ENCODE assay signal across 8 cellular contexts in the genomic region with DNA sequence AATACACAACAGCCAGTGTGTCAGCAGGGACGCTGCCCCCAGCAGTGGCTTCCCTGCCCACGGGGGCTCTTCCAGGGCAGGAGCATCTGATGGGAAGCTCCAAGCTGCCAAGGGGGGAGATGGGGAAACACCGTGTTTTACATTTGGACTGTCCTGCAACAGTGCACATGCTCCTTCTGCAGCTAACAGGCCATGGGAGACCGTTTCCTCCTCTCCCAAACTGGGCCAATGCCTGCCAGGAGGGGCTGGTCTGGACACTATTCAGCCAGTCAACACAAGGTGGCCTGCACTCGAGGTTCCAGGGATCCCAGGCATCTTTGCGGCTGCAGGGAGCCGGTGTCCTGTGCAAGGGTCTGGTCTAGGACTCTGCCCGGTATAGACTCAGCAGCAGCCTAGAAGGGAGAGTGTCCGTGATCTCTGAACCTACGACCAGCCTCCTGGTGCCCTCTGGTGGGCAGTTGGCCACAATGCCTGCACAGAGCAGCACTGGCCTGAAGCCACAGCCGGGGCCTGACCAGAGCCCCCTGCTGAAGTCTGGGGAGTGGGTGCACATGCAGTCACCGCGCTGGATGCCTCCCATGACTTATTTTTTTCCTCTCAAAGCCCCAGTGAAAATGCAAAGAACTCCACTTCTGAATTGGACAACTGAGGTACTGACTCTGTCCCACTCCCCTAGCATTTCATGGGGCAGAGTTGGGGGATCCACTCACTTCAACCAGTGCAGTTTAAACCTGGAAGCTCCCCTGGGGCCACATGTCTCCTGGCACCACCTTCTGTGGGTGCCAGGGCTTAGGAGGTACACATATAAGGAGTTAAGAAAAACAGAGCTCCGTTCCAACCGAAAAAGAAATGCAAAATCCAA. TPM values are rescaled to one million over a fixed set of nuclear protein-coding genes. Genes with fewer than 3 reads are reported as not detected.
DNase-seq lines count a peak whose midpoint lies in the region; ATAC-seq and TF ChIP-seq lines count a peak whose summit lies in the region.

No MANE protein-coding gene starts in this region.

- H3K27me3 Mint-ChIP-seq in activated CD8-positive, alpha-beta T cell treated with anti-CD3 and anti-CD28 coated beads, Interleukin-2, amount 10 ng/mL, durations not matched to agents 7 days and 5 days (ENCODE audit: low read depth): no peaks in the 10 kb centered on the region
- H3K27me3 Mint-ChIP-seq in naive thymus-derived CD4-positive, alpha-beta T cell: no peaks in the 10 kb centered on the region

- H3K4me1 ChIP-seq in esophagus muscularis mucosa: peaks cover 0 to 7% (median 0%) of the 10 kb centered on the region in 4 donors
- H3K4me1 ChIP-seq in naive thymus-derived CD4-positive, alpha-beta T cell (ENCODE audit: control insufficient read depth in 2 of 2, insufficient read depth in 2 of 2, low read length in 2 of 2): no peaks in the 10 kb centered on the region
- H3K4me1 ChIP-seq in suprapubic skin: peaks cover 9% of the 10 kb centered on the region

- peak; percentile 42 to 77 (median 53) for TF ChIP-seq CTCF in esophagus muscularis mucosa (IDR thresholded peaks at IDR 0.05)
- peak; percentile 12 to 74 for TF ChIP-seq CTCF in suprapubic skin (IDR thresholded peaks at IDR 0.05)

- peaks cover 34% of the 10 kb centered on the region for H3K36me3 Mint-ChIP-seq in activated CD8-positive, alpha-beta T cell treated with anti-CD3 and anti-CD28 coated beads, Interleukin-2, amount 10 ng/mL, durations not matched to agents 7 days and 5 days (ENCODE audit: low read depth)
- H3K36me3 Mint-ChIP-seq in naive thymus-derived CD4-positive, alpha-beta T cell: peaks cover 0 to 22% (median 19%) of the 10 kb centered on the region in 5 donors

- H3K9me3 ChIP-seq in esophagus muscularis mucosa: no peaks in the 10 kb centered on the region
- no peaks in the 10 kb centered on the region for H3K9me3 ChIP-seq in naive thymus-derived CD4-positive, alpha-beta T cell (ENCODE audit: control insufficient read depth in 2 of 3, low read length in 3 of 3)
- H3K9me3 ChIP-seq in suprapubic skin: no peaks in the 10 kb centered on the region

- H3K4me3 ChIP-seq in esophagus muscularis mucosa (no peak overlapping the region), suprapubic skin (no peak overlapping the region)
- H3K4me3 ChIP-seq in naive thymus-derived CD4-positive, alpha-beta T cell (ENCODE audit: low read length): no peak overlapping the region

- H3K27ac ChIP-seq in esophagus muscularis mucosa (replicated peaks in 1 of 4) (no peak overlapping the region), suprapubic skin (no peak overlapping the region)
- no peak overlapping the region for H3K27ac ChIP-seq in naive thymus-derived CD4-positive, alpha-beta T cell (ENCODE audit: low read depth, low read length)

- H3K36me3 ChIP-seq in esophagus muscularis mucosa: peaks cover 19 to 42% (median 39%) of the 10 kb centered on the region in 4 donors
- peaks cover 0 to 39% (median 20%) of the 10 kb centered on the region in 3 experiments for H3K36me3 ChIP-seq in naive thymus-derived CD4-positive, alpha-beta T cell (ENCODE audit: control insufficient read depth in 2 of 3, insufficient read depth in 3 of 3, low read length in 3 of 3)
- peaks cover 38% of the 10 kb centered on the region for H3K36me3 ChIP-seq in suprapubic skin

- peak; percentile 54 for ATAC-seq in GM19023 (IDR thresholded peaks at IDR 0.05; ENCODE audit: unreplicated experiment)
- ATAC-seq in activated CD8-positive, alpha-beta T cell treated with anti-CD3 and anti-CD28 coated beads, Interleukin-2, amount 10 ng/mL, durations not matched to agents 7 days and 5 days: peak; percentile 81
- ATAC-seq in naive thymus-derived CD4-positive, alpha-beta T cell: peak; percentile 88

- DNase-seq in AML-193 (lab: John Stamatoyannopoulos, UW) (peak; percentile 48 to 52), NCI-H2227 (lab: John Stamatoyannopoulos, UW; ENCODE audit: unreplicated experiment) (peak; percentile 66), esophagus muscularis mucosa (ENCODE audit: extremely low spot score) (no peak), suprapubic skin (ENCODE audit: low spot score in 2 of 2) (no peak)
- DNase-seq in activated CD8-positive, alpha-beta T cell treated with anti-CD3 and anti-CD28 coated beads, Interleukin-2, amount 10 ng/mL, durations not matched to agents 7 days and 5 days: peak; percentile 54
- DNase-seq in naive thymus-derived CD4-positive, alpha-beta T cell: peak in 8 of 9 donors; percentile 4 to 36 (median 31)
- no peak for DNase-seq in central memory CD4-positive, alpha-beta T cell

- intact Hi-C loops in esophagus muscularis mucosa (cut with DNase I): no loop called here
- intact Hi-C loops in naive thymus-derived CD4-positive, alpha-beta T cell (cut with micrococcal nuclease): loop anchor here in 1 of 2 donors (1.0 kb wide), 1 partner anchor 70 kb away; no protein-coding TSS in a partner anchor

- CTCF ChIA-PET in activated CD8-positive, alpha-beta T cell treated with anti-CD3 and anti-CD28 coated beads, Interleukin-2, amount 10 ng/mL, durations not matched to agents 7 days and 5 days (lab: Charles Lee): interaction anchor here (0.9 to 1.2 kb wide), 2 partner anchors 13 to 15 kb away, joined by 3 read pairs; no protein-coding TSS in a partner anchor
- CTCF ChIA-PET in naive thymus-derived CD4-positive, alpha-beta T cell (lab: Charles Lee): interaction anchor here (0.7 to 1.1 kb wide), 3 partner anchors 16 to 103 kb away, joined by 3 read pairs; no protein-coding TSS in a partner anchor

- H3K4me1 Mint-ChIP-seq in activated CD8-positive, alpha-beta T cell treated with anti-CD3 and anti-CD28 coated beads, Interleukin-2, amount 10 ng/mL, durations not matched to agents 7 days and 5 days (ENCODE audit: low read depth): peaks cover 3% of the 10 kb centered on the region
- peaks cover 0 to 4% (median 0%) of the 10 kb centered on the region in 7 donors for H3K4me1 Mint-ChIP-seq in naive thymus-derived CD4-positive, alpha-beta T cell

- no peak overlapping the region for H3K4me3 Mint-ChIP-seq in activated CD8-positive, alpha-beta T cell treated with anti-CD3 and anti-CD28 coated beads, Interleukin-2, amount 10 ng/mL, durations not matched to agents 7 days and 5 days
- H3K4me3 Mint-ChIP-seq in naive thymus-derived CD4-positive, alpha-beta T cell: no peak overlapping the region

- H3K27ac Mint-ChIP-seq in activated CD8-positive, alpha-beta T cell treated with anti-CD3 and anti-CD28 coated beads, Interleukin-2, amount 10 ng/mL, durations not matched to agents 7 days and 5 days: no peak overlapping the region
- no peak overlapping the region for H3K27ac Mint-ChIP-seq in naive thymus-derived CD4-positive, alpha-beta T cell

- TF ChIP-seq EP300 in esophagus muscularis mucosa (IDR thresholded peaks at IDR 0.05) (no peak), suprapubic skin (IDR thresholded peaks at IDR 0.05) (no peak)

- WGBS in esophagus muscularis mucosa: 73% methylated on average over 5 of the region's 15 CpGs
- WGBS in suprapubic skin: 58% methylated on average over 8 of the region's 15 CpGs

- H3K9me3 Mint-ChIP-seq in activated CD8-positive, alpha-beta T cell treated with anti-CD3 and anti-CD28 coated beads, Interleukin-2, amount 10 ng/mL, durations not matched to agents 7 days and 5 days (ENCODE audit: insufficient read depth): no peaks in the 10 kb centered on the region
- H3K9me3 Mint-ChIP-seq in naive thymus-derived CD4-positive, alpha-beta T cell: no peaks in the 10 kb centered on the region

- POLR2A ChIA-PET in activated CD8-positive, alpha-beta T cell treated with anti-CD3 and anti-CD28 coated beads, Interleukin-2, amount 10 ng/mL, durations not matched to agents 7 days and 5 days (lab: Charles Lee): interaction anchor here (0.8 kb wide), 1 partner anchor 30 kb away, joined by 5 read pairs; no protein-coding TSS in a partner anchor
- POLR2A ChIA-PET in naive thymus-derived CD4-positive, alpha-beta T cell (lab: Charles Lee): no interaction called here

- TF ChIP-seq POLR2A in esophagus muscularis mucosa (IDR thresholded peaks at IDR 0.05; ENCODE audit: low read depth) (no peak), suprapubic skin (IDR thresholded peaks at IDR 0.05) (no peak)

- H3K27me3 ChIP-seq in esophagus muscularis mucosa: no peaks in the 10 kb centered on the region
- no peaks in the 10 kb centered on the region for H3K27me3 ChIP-seq in naive thymus-derived CD4-positive, alpha-beta T cell (ENCODE audit: control insufficient read depth in 2 of 2, insufficient read depth in 2 of 2, low read length in 2 of 2)
- H3K27me3 ChIP-seq in suprapubic skin: no peaks in the 10 kb centered on the region

RNA-seq across cellular contexts. Expression of a gene that starts 33.3 kb away (rescaled TPM):
- 100 to 1,000 TPM; 151 to 152 TPM for total RNA-seq in activated CD8-positive, alpha-beta T cell treated with anti-CD3 and anti-CD28 coated beads, Interleukin-2, amount 10 ng/mL, durations not matched to agents 7 days and 5 days
- total RNA-seq in esophagus muscularis mucosa: 10 to 100 TPM; 12.0 to 22.6 (median 20.5) TPM
- 100 to 1,000 TPM in 1 of 5 experiments, 10 to 100 TPM in 4; 42.1 to 130 (median 46.0) TPM for total RNA-seq in naive thymus-derived CD4-positive, alpha-beta T cell
- 10 to 100 TPM; 12.0 to 21.7 TPM for polyA plus RNA-seq in naive thymus-derived CD4-positive, alpha-beta T cell
- 10 to 100 TPM; 68.7 to 86.3 (median 74.5) TPM for total RNA-seq in suprapubic skin

RNA-seq across cellular contexts. Expression of a gene that starts 34.1 kb away (rescaled TPM):
- total RNA-seq in activated CD8-positive, alpha-beta T cell treated with anti-CD3 and anti-CD28 coated beads, Interleukin-2, amount 10 ng/mL, durations not matched to agents 7 days and 5 days: not detected
- total RNA-seq in esophagus muscularis mucosa (not detected), suprapubic skin (not detected)
- total RNA-seq in naive thymus-derived CD4-positive, alpha-beta T cell: not detected
- polyA plus RNA-seq in naive thymus-derived CD4-positive, alpha-beta T cell: not detected

Comparison
In these comparisons a context has a peak if more than half of its experiments do, and no peak if none do; other contexts are left out.
1. DNase-seq: peak in AML-193 (2 of 2), NCI-H2227 (single experiment), activated CD8-positive, alpha-beta T cell treated with anti-CD3 and anti-CD28 coated beads, Interleukin-2, amount 10 ng/mL, durations not matched to agents 7 days and 5 days (single experiment) and naive thymus-derived CD4-positive, alpha-beta T cell (8 of 9); none in esophagus muscularis mucosa (single experiment), suprapubic skin (0 of 2) and central memory CD4-positive, alpha-beta T cell (single experiment).
2. Peak in every context shown above with its lines, with median percentiles within 50 percentile points of each other: ATAC-seq.